ENCODE assay signal across 16 cellular contexts in genomic region chr13:91126806-91127205, GRCh38.
A peak's percentile ranks its signal among the peaks of the same experiment; 100 is the strongest.
DNase-seq lines count a peak whose midpoint lies in the region; ATAC-seq lines count a peak whose summit lies in the region.
"Had no signal": no experiment of that assay in that cellular context is flagged by ENCODE, and none has a peak within 500 bp of the region (broad histone marks: within the 10 kb centered on the region; RNA-seq: fewer than 3 reads in every experiment).

No MANE protein-coding gene starts in this region.

- no peaks in the 10 kb centered on the region for H3K9me3 Mint-ChIP-seq in activated CD4-positive, alpha-beta T cell treated with anti-CD3 and anti-CD28 coated beads for 36 hours (ENCODE audit: low read depth)
- H3K9me3 Mint-ChIP-seq in activated T-helper 17 cell treated with anti-CD3 and anti-CD28 coated beads, Interleukin-2, amount 50 U/mL, for 72 hours, result no peaks in the 10 kb centered on the region

- peak; percentile 8 for DNase-seq in activated CD4-positive, alpha-beta T cell treated with anti-CD3 and anti-CD28 coated beads for 36 hours
- DNase-seq in activated CD4-positive, alpha-beta T cell treated with anti-CD3 and anti-CD28 coated beads, Interleukin-2, amount 50 U/mL, for 4 hours, result no peak
- DNase-seq in GDM1 (lab: John Stamatoyannopoulos, UW) (peak; percentile 9), mesenchymal stem cell (peak; percentile 6), cerebellar cortex (ENCODE audit: low spot score) (no peak), NCI-H1417 treated with DMSO at 0.1 percent for 48 hours (lab: John Stamatoyannopoulos, UW) (no peak), cortex of kidney (lab: John Stamatoyannopoulos, UW) (no peak)
- DNase-seq: Caco-2, GOT3, HFFc6, NCI-H1048, NCI-H1694, NCI-H2107, RPMI8226 had no signal

- H2BK12ac ChIP-seq in mesenchymal stem cell (ENCODE audit: low read length in 2 of 2), result no peak overlapping the region

- no peak overlapping the region for H3K4me3 Mint-ChIP-seq in activated CD4-positive, alpha-beta T cell treated with anti-CD3 and anti-CD28 coated beads for 36 hours
- no peak overlapping the region for H3K4me3 Mint-ChIP-seq in activated T-helper 17 cell treated with anti-CD3 and anti-CD28 coated beads, Interleukin-2, amount 50 U/mL, for 72 hours
- H3K4me3 Mint-ChIP-seq: HFFc6 had no signal

- no peak overlapping the region for H3K27ac ChIP-seq in mesenchymal stem cell (ENCODE audit: low read length, poor library complexity, severe bottlenecking)
- H3K27ac ChIP-seq: C4-2B had no signal

- H3K4me1 ChIP-seq in mesenchymal stem cell (ENCODE audit: control insufficient read depth, insufficient read depth, low read depth, low read length), result peaks cover 2% of the 10 kb centered on the region
- H3K4me1 ChIP-seq: Caco-2 had no signal

- no peaks in the 10 kb centered on the region for H3K36me3 Mint-ChIP-seq in activated CD4-positive, alpha-beta T cell treated with anti-CD3 and anti-CD28 coated beads for 36 hours (ENCODE audit: low read depth)
- H3K36me3 Mint-ChIP-seq in activated T-helper 17 cell treated with anti-CD3 and anti-CD28 coated beads, Interleukin-2, amount 50 U/mL, for 72 hours (ENCODE audit: low read depth), result no peaks in the 10 kb centered on the region

- H3K79me1 ChIP-seq in mesenchymal stem cell (replicated peaks; ENCODE audit: low read length, poor library complexity, severe bottlenecking), result no peaks in the 10 kb centered on the region

- no peak overlapping the region for H2BK5ac ChIP-seq in mesenchymal stem cell (ENCODE audit: low read depth, low read length, poor library complexity, severe bottlenecking)

- no peak overlapping the region for H3K14ac ChIP-seq in mesenchymal stem cell (ENCODE audit: low read length in 2 of 2)

- no peak overlapping the region for H3K9ac ChIP-seq in mesenchymal stem cell (ENCODE audit: low read length)

- H3K27me3 Mint-ChIP-seq in activated CD4-positive, alpha-beta T cell treated with anti-CD3 and anti-CD28 coated beads for 36 hours, result peaks cover 17% of the 10 kb centered on the region
- peaks cover 11% of the 10 kb centered on the region for H3K27me3 Mint-ChIP-seq in activated T-helper 17 cell treated with anti-CD3 and anti-CD28 coated beads, Interleukin-2, amount 50 U/mL, for 72 hours

- peak overlapping the region in 1 of 2 experiments; percentile 24 for H3K18ac ChIP-seq in mesenchymal stem cell (ENCODE audit: low read depth in 1 of 2, low read length in 2 of 2)

- no peak overlapping the region for H2AK5ac ChIP-seq in mesenchymal stem cell (ENCODE audit: low read length, severe bottlenecking)

- H3K27ac Mint-ChIP-seq in activated CD4-positive, alpha-beta T cell treated with anti-CD3 and anti-CD28 coated beads for 36 hours, result no peak overlapping the region
- no peak overlapping the region for H3K27ac Mint-ChIP-seq in activated T-helper 17 cell treated with anti-CD3 and anti-CD28 coated beads, Interleukin-2, amount 50 U/mL, for 72 hours
- H3K27ac Mint-ChIP-seq: HFFc6 had no signal

- H2AFZ ChIP-seq in mesenchymal stem cell (ENCODE audit: low read depth, low read length), result no peak overlapping the region

- CTCF ChIA-PET in activated CD4-positive, alpha-beta T cell treated with anti-CD3 and anti-CD28 coated beads for 36 hours (lab: Charles Lee), result no interaction called here

- H3K9me3 ChIP-seq in mesenchymal stem cell (ENCODE audit: control insufficient read depth, low read length), result no peaks in the 10 kb centered on the region
- H3K9me3 ChIP-seq: Caco-2 had no signal

- H2BK15ac ChIP-seq in mesenchymal stem cell (ENCODE audit: low read depth, poor library complexity, severe bottlenecking), result no peak overlapping the region

- POLR2A ChIA-PET in activated CD4-positive, alpha-beta T cell treated with anti-CD3 and anti-CD28 coated beads for 36 hours (lab: Charles Lee), result no interaction called here

- no peak overlapping the region for H3K4ac ChIP-seq in mesenchymal stem cell (ENCODE audit: low read depth in 1 of 2, low read length in 2 of 2)

- H4K91ac ChIP-seq in mesenchymal stem cell (ENCODE audit: low read length), result no peak overlapping the region

- no peak overlapping the region for H4K8ac ChIP-seq in mesenchymal stem cell (ENCODE audit: low read length)

- H3K23ac ChIP-seq in mesenchymal stem cell (ENCODE audit: low read length in 2 of 2), result no peak overlapping the region

- peak; percentile 64 for ATAC-seq in activated CD4-positive, alpha-beta T cell treated with anti-CD3 and anti-CD28 coated beads for 36 hours
- peak; percentile 42 for ATAC-seq in activated T-helper 17 cell treated with anti-CD3 and anti-CD28 coated beads, Interleukin-2, amount 50 U/mL, for 72 hours (replicated peaks)

- no peaks in the 10 kb centered on the region for H3K27me3 ChIP-seq in mesenchymal stem cell (ENCODE audit: control insufficient read depth in 1 of 2, insufficient read depth in 1 of 2, low read length in 2 of 2)

- no peaks in the 10 kb centered on the region for H3K36me3 ChIP-seq in mesenchymal stem cell (ENCODE audit: control insufficient read depth in 1 of 2, insufficient read depth in 2 of 2, low read depth in 1 of 2, low read length in 2 of 2)

- no peak overlapping the region for H3K4me2 ChIP-seq in mesenchymal stem cell (ENCODE audit: low read length, poor library complexity, severe bottlenecking)

- no peaks in the 10 kb centered on the region for H3K4me1 Mint-ChIP-seq in activated CD4-positive, alpha-beta T cell treated with anti-CD3 and anti-CD28 coated beads for 36 hours
- no peaks in the 10 kb centered on the region for H3K4me1 Mint-ChIP-seq in activated T-helper 17 cell treated with anti-CD3 and anti-CD28 coated beads, Interleukin-2, amount 50 U/mL, for 72 hours

- WGBS in mesenchymal stem cell, result 51% methylated on average over 4 of the region's 4 CpGs

- intact Hi-C loops in activated CD4-positive, alpha-beta T cell treated with anti-CD3 and anti-CD28 coated beads for 36 hours (cut with DNase I, micrococcal nuclease), result no loop called here

- no peak overlapping the region for H3K4me3 ChIP-seq in mesenchymal stem cell (ENCODE audit: insufficient read depth in 1 of 2, low read depth in 1 of 2, low read length in 2 of 2)

- no peak overlapping the region for H2BK120ac ChIP-seq in mesenchymal stem cell (ENCODE audit: low read depth, low read length)

Comparison
In these comparisons a context has a peak if more than half of its experiments do, and no peak if none do; other contexts are left out.
1. DNase-seq: peak in activated CD4-positive, alpha-beta T cell treated with anti-CD3 and anti-CD28 coated beads for 36 hours (single experiment), GDM1 (single experiment) and mesenchymal stem cell (single experiment); none in activated CD4-positive, alpha-beta T cell treated with anti-CD3 and anti-CD28 coated beads, Interleukin-2, amount 50 U/mL, for 4 hours (0 of 2), cerebellar cortex (single experiment), NCI-H1417 treated with DMSO at 0.1 percent for 48 hours (single experiment) and cortex of kidney (single experiment).